ENCODE assay signal across 24 cellular contexts in the genomic region with DNA sequence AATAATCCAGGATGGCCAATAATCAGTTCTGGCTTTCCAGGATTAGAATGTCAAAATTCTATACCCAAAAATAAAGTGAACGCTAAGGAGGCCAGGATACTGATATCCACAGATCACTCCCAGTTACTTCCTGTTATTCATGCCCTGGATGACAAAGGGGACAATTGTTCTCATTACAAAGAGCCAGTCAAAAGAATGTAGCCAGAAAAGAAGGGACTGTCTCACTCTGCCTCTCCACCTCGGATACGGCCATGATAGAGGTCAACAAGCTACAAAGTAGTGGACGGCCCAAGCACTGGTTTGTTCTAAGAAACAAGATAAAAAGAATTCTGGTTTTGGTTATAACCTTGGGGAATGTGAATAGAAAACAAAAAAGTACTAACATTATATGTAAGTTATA.
DNase-seq lines count a peak whose midpoint lies in the region; ATAC-seq and TF ChIP-seq lines count a peak whose summit lies in the region.
"Had no signal": no experiment of that assay in that cellular context is flagged by ENCODE, and none has a peak within 500 bp of the region (broad histone marks: within the 10 kb centered on the region; RNA-seq: fewer than 3 reads in every experiment).

No MANE protein-coding gene starts in this region.

- CTCF ChIA-PET in MCF 10A (lab: Yijun Ruan, JAX) = interaction anchor here (0.9 to 1.4 kb wide), 2 partner anchors 9 to 82 kb away, joined by 3 to 4 read pairs; no protein-coding TSS in a partner anchor
- CTCF ChIA-PET in CD4-positive, alpha-beta memory T cell (lab: Charles Lee; ENCODE audit: partially characterized antibody) = no interaction called here

- H3K4me3 Mint-ChIP-seq in MCF 10A (ENCODE audit: unreplicated experiment) (no peak overlapping the region), endothelial cell (ENCODE audit: unreplicated experiment) (no peak overlapping the region)
- no peak overlapping the region for H3K4me3 Mint-ChIP-seq in CD4-positive, alpha-beta memory T cell
- H3K4me3 Mint-ChIP-seq: CD14-positive monocyte, nephron progenitor cell had no signal

- DNase-seq in breast epithelium (ENCODE audit: low spot score in 2 of 2) = no peak
- no peak for DNase-seq in MCF 10A (ENCODE audit: unreplicated experiment)
- no peak for DNase-seq in endothelial cell (ENCODE audit: low spot score)
- no peak for DNase-seq in mucosa of descending colon
- DNase-seq in vagina (ENCODE audit: extremely low spot score in 2 of 2) = no peak
- no peak for DNase-seq in CD1c-positive myeloid dendritic cell (ENCODE audit: extremely low spot score)
- DNase-seq in CD4-positive, alpha-beta memory T cell = no peak
- DNase-seq: 8988T; activated effector memory CD4-positive, alpha-beta T cell treated with Interleukin-2 at 50 U/mL for 16 hours; amniotic stem cell; cortex of kidney; esophagus squamous epithelium; H7; left lung; NCI-H1048; NCI-H774; nephron progenitor cell; right cardiac atrium; RPMI8226; stimulated activated CD4-positive, alpha-beta T cell treated with anti-CD3 and anti-CD28 coated beads, Interleukin-2, amount 100 ng/mL, for 24 hours; T-helper 1 cell; tibial artery had no signal

- H3K27ac ChIP-seq in breast epithelium (peak overlapping the region; percentile 65 to 81), vagina (no peak overlapping the region)
- H3K27ac ChIP-seq in CD4-positive, alpha-beta memory T cell (ENCODE audit: low read depth, low read length) = no peak overlapping the region
- H3K27ac ChIP-seq: left lung, tibial artery had no signal

- H3K9me3 ChIP-seq in breast epithelium (peaks cover 0 to under 1% of the 10 kb centered on the region in 2 donors), mucosa of descending colon (no peaks in the 10 kb centered on the region), vagina (peaks cover 1% of the 10 kb centered on the region)
- no peaks in the 10 kb centered on the region for H3K9me3 ChIP-seq in CD4-positive, alpha-beta memory T cell (ENCODE audit: control insufficient read depth in 1 of 2, low read length in 2 of 2)

- H3K27me3 Mint-ChIP-seq in MCF 10A (ENCODE audit: insufficient read depth, unreplicated experiment) (no peaks in the 10 kb centered on the region), endothelial cell (ENCODE audit: unreplicated experiment) (peaks cover 5% of the 10 kb centered on the region)
- H3K27me3 Mint-ChIP-seq in CD4-positive, alpha-beta memory T cell = no peaks in the 10 kb centered on the region

- H3K4me1 Mint-ChIP-seq in MCF 10A (ENCODE audit: insufficient read depth, unreplicated experiment) = no peaks in the 10 kb centered on the region
- H3K4me1 Mint-ChIP-seq in endothelial cell (ENCODE audit: unreplicated experiment) = peaks cover 25% of the 10 kb centered on the region
- H3K4me1 Mint-ChIP-seq in CD4-positive, alpha-beta memory T cell = peaks cover 0 to 10% (median 4%) of the 10 kb centered on the region in 4 donors
- H3K4me1 Mint-ChIP-seq: nephron progenitor cell had no signal

- POLR2A ChIA-PET in MCF 10A (lab: Yijun Ruan, JAX) = no interaction called here
- POLR2A ChIA-PET in CD4-positive, alpha-beta memory T cell (lab: Charles Lee; ENCODE audit: partially characterized antibody) = no interaction called here

- H3K27ac Mint-ChIP-seq in MCF 10A (ENCODE audit: low read depth, unreplicated experiment) (no peak overlapping the region), endothelial cell (ENCODE audit: unreplicated experiment) (peak overlapping the region; percentile 96)
- no peak overlapping the region for H3K27ac Mint-ChIP-seq in CD4-positive, alpha-beta memory T cell
- H3K27ac Mint-ChIP-seq: CD14-positive monocyte, nephron progenitor cell had no signal

- TF ChIP-seq CTCF in breast epithelium (IDR thresholded peaks at IDR 0.05) (no peak), MCF 10A (IDR thresholded peaks at IDR 0.05; ENCODE audit: unreplicated experiment) (no peak), endothelial cell (IDR thresholded peaks at IDR 0.05; ENCODE audit: unreplicated experiment) (no peak), mucosa of descending colon (IDR thresholded peaks at IDR 0.05) (no peak), vagina (IDR thresholded peaks at IDR 0.05) (no peak)

- intact Hi-C loops in breast epithelium (cut with DNase I; ENCODE audit: low total_unique reads) (no loop called here), MCF 10A (cut with micrococcal nuclease) (no loop called here), mucosa of descending colon (cut with DNase I, micrococcal nuclease) (no loop called here), vagina (cut with DNase I) (no loop called here)
- intact Hi-C loops in CD4-positive, alpha-beta memory T cell (cut with micrococcal nuclease) = no loop called here

- no TSS peak for BruUV-seq in MCF 10A (replicated peaks; lab: Mats Ljungman, UMichigan)

- no peaks in the 10 kb centered on the region for H3K4me1 ChIP-seq in breast epithelium
- H3K4me1 ChIP-seq in mucosa of descending colon (ENCODE audit: low read depth) = no peaks in the 10 kb centered on the region
- H3K4me1 ChIP-seq in vagina = no peaks in the 10 kb centered on the region
- no peaks in the 10 kb centered on the region for H3K4me1 ChIP-seq in CD4-positive, alpha-beta memory T cell (ENCODE audit: insufficient read depth, low read length)
- H3K4me1 ChIP-seq: left lung had no signal

- H3K36me3 ChIP-seq in breast epithelium (no peaks in the 10 kb centered on the region), mucosa of descending colon (ENCODE audit: low read depth) (no peaks in the 10 kb centered on the region), vagina (no peaks in the 10 kb centered on the region)
- H3K36me3 ChIP-seq in CD4-positive, alpha-beta memory T cell (ENCODE audit: insufficient read depth, low read length) = no peaks in the 10 kb centered on the region
- H3K36me3 ChIP-seq: esophagus squamous epithelium, left lung, tibial artery had no signal

- no peak for TF ChIP-seq POLR2A in breast epithelium (IDR thresholded peaks at IDR 0.05)
- no peak for TF ChIP-seq POLR2A in vagina (IDR thresholded peaks at IDR 0.05)

- ATAC-seq in mucosa of descending colon (peak; percentile 65), HG03025 (IDR thresholded peaks at IDR 0.05; ENCODE audit: low FRiP score, unreplicated experiment) (no peak)
- ATAC-seq: left lung, right cardiac atrium had no signal

- H3K27me3 ChIP-seq in breast epithelium (no peaks in the 10 kb centered on the region), vagina (no peaks in the 10 kb centered on the region)
- H3K27me3 ChIP-seq in CD4-positive, alpha-beta memory T cell (ENCODE audit: insufficient read depth, low read length) = no peaks in the 10 kb centered on the region
- H3K27me3 ChIP-seq: esophagus squamous epithelium, left lung, tibial artery had no signal

- H3K9me3 Mint-ChIP-seq in MCF 10A (ENCODE audit: unreplicated experiment) = peaks cover 8% of the 10 kb centered on the region
- H3K9me3 Mint-ChIP-seq in endothelial cell (ENCODE audit: unreplicated experiment) = no peaks in the 10 kb centered on the region
- peaks cover 0 to 5% (median 2%) of the 10 kb centered on the region in 8 donors for H3K9me3 Mint-ChIP-seq in CD4-positive, alpha-beta memory T cell

- H3K4me3 ChIP-seq in breast epithelium = no peak overlapping the region
- no peak overlapping the region for H3K4me3 ChIP-seq in mucosa of descending colon
- H3K4me3 ChIP-seq in vagina = no peak overlapping the region
- H3K4me3 ChIP-seq in CD4-positive, alpha-beta memory T cell (ENCODE audit: low read length in 2 of 2) = no peak overlapping the region
- H3K4me3 ChIP-seq: esophagus squamous epithelium, left lung, tibial artery had no signal

- H3K36me3 Mint-ChIP-seq in MCF 10A (ENCODE audit: insufficient read depth, unreplicated experiment) (peaks cover 6% of the 10 kb centered on the region), endothelial cell (ENCODE audit: low read depth, unreplicated experiment) (peaks cover 10% of the 10 kb centered on the region)
- H3K36me3 Mint-ChIP-seq in CD4-positive, alpha-beta memory T cell = peaks cover 0 to 2% of the 10 kb centered on the region in 2 donors
- H3K36me3 Mint-ChIP-seq: CD14-positive monocyte had no signal

Comparison
In these comparisons a context has a peak if more than half of its experiments do, and no peak if none do; other contexts are left out.
1. H3K27ac ChIP-seq: peak in breast epithelium (2 of 2); none in vagina (single experiment) and CD4-positive, alpha-beta memory T cell (single experiment).